In the genomic region with DNA sequence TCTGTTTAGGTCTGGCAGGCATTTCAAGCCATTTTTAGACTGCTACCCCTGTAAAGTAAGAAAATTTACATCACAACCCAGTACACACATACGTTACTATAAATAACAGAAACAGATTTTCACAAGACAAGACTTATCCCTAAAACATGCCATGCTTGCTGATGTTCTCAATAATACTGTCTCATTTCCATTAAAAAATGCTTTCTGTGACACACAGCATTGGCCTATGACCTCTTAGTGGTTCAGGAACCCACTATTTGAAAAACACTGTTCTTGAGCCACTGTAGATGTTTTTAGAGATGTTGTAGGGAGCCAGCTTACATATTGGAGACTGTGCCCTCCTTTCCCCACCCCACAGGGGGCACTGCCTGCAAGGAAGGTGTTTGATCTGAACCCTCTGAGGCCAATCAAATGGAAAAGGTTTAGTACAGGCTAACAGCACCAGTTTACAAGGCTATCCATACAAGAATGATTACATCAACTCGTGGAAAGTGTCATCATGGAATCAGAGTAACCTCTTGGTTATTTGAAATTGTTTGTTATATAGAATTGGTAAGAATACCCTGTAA, we compare ENCODE assay signal across 13 cellular contexts. TPM values are rescaled to one million over a fixed set of nuclear protein-coding genes. Genes with fewer than 3 reads are reported as not detected.
DNase-seq lines count a peak whose midpoint lies in the region; ATAC-seq, FAIRE-seq and TF ChIP-seq lines count a peak whose summit lies in the region.
"Had no signal": no experiment of that assay in that cellular context is flagged by ENCODE, and none has a peak within 500 bp of the region (broad histone marks: within the 10 kb centered on the region; RNA-seq: fewer than 3 reads in every experiment).

No MANE protein-coding gene starts in this region.

- no peak for ATAC-seq in HG03469 (IDR thresholded peaks at IDR 0.05; ENCODE audit: unreplicated experiment)
- ATAC-seq: Right ventricle myocardium inferior had no signal

- H3K27me3 ChIP-seq in Karpas-422 (ENCODE audit: low read length): no peaks in the 10 kb centered on the region
- H3K27me3 ChIP-seq: BLaER1 had no signal

- H3K4me3 ChIP-seq in Karpas-422 (ENCODE audit: low read length): no peak overlapping the region
- H3K4me3 ChIP-seq in cardiac fibroblast (replicated peaks in 1 of 2; ENCODE audit: low read depth in 2 of 2, low read length in 2 of 2): no peak overlapping the region
- H3K4me3 ChIP-seq: BLaER1 had no signal

- DNase-seq in activated CD4-positive, alpha-beta T cell treated with anti-CD3 and anti-CD28 coated beads for 48 hours: peak; percentile 9
- DNase-seq in activated CD4-positive, alpha-beta T cell treated with anti-CD3 and anti-CD28 coated beads, Interleukin-2, amount 50 U/mL, for 4 hours: no peak
- DNase-seq in Karpas-422 (peak; percentile 55), cardiac fibroblast (ENCODE audit: low read depth in 2 of 2) (peak; percentile 10 to 28), nephron progenitor cell (no peak), frontal cortex (ENCODE audit: low spot score in 2 of 2) (no peak), cerebellar cortex (ENCODE audit: low spot score) (no peak)
- DNase-seq: kidney glomerular epithelial cell; stimulated activated naive CD4-positive, alpha-beta T cell had no signal

- H3K9me3 Mint-ChIP-seq in nephron progenitor cell: peaks cover 7% of the 10 kb centered on the region

- no peaks in the 10 kb centered on the region for H3K79me2 ChIP-seq in Karpas-422 (ENCODE audit: low read length)

- no peaks in the 10 kb centered on the region for H3K9me2 ChIP-seq in Karpas-422 (replicated peaks; ENCODE audit: insufficient read depth, low read length)

- no peaks in the 10 kb centered on the region for H3K4me1 ChIP-seq in Karpas-422 (ENCODE audit: low read length)

- peak overlapping the region; percentile 38 for H3K27ac Mint-ChIP-seq in nephron progenitor cell
- H3K27ac Mint-ChIP-seq: dendritic cell treated with granulocyte-macrophage colony-stimulating factor and Interleukin-4, amounts not matched to agents 40 ng/mL and 50 ng/mL, for 4 days had no signal

- no peak overlapping the region for H3K9ac ChIP-seq in Karpas-422 (ENCODE audit: low read length)
- H3K9ac ChIP-seq: BLaER1 had no signal

- no peaks in the 10 kb centered on the region for H3K36me3 ChIP-seq in Karpas-422 (ENCODE audit: insufficient read depth, low read length)

- no peaks in the 10 kb centered on the region; the same call in 1 of the 2 replicates for H3K9me3 ChIP-seq in Karpas-422 (ENCODE audit: low read length)

- H3K27me3 Mint-ChIP-seq in nephron progenitor cell (ENCODE audit: low read depth, poor library complexity): peaks cover 2% of the 10 kb centered on the region
- H3K27me3 Mint-ChIP-seq: dendritic cell treated with granulocyte-macrophage colony-stimulating factor and Interleukin-4, amounts not matched to agents 40 ng/mL and 50 ng/mL, for 4 days had no signal

- FAIRE-seq in frontal cortex (lab: Jason Lieb, UNC): no peak

- no peak overlapping the region for H3K27ac ChIP-seq in Karpas-422 (ENCODE audit: low read length)
- H3K27ac ChIP-seq: BLaER1 had no signal

- no peak overlapping the region for H3K4me3 Mint-ChIP-seq in nephron progenitor cell
- H3K4me3 Mint-ChIP-seq: dendritic cell treated with granulocyte-macrophage colony-stimulating factor and Interleukin-4, amounts not matched to agents 40 ng/mL and 50 ng/mL, for 4 days had no signal

- no peak overlapping the region for H2AFZ ChIP-seq in Karpas-422 (ENCODE audit: low read length)

- peaks cover 50% of the 10 kb centered on the region for H3K36me3 Mint-ChIP-seq in nephron progenitor cell (ENCODE audit: low read depth)

- no peak overlapping the region for H3K4me2 ChIP-seq in Karpas-422 (ENCODE audit: low read depth, low read length, poor library complexity, severe bottlenecking)
- H3K4me2 ChIP-seq: BLaER1 had no signal

- H4K20me1 ChIP-seq in Karpas-422 (ENCODE audit: insufficient read depth, low read depth, low read length): peaks cover 33% of the 10 kb centered on the region; the same call in 1 of the 2 replicates

- H3K4me1 Mint-ChIP-seq in nephron progenitor cell: peaks cover 29% of the 10 kb centered on the region

- TF ChIP-seq CTCF in cardiac fibroblast (IDR thresholded peaks at IDR 0.05; ENCODE audit: low read depth, low read length) (peak; percentile 31), nephron progenitor cell (IDR thresholded peaks at IDR 0.05) (no peak)

RNA-seq across cellular contexts. Expression of gene ZSWIM6, which starts 30.8 kb away (rescaled TPM):
- 1.7 and 4.2 TPM in 2 replicates for total RNA-seq in Karpas-422 (2014; rRNA removed; shearing (Covaris generic); ENCODE audit: low replicate concordance)
- total RNA-seq in frontal cortex: 48.5 TPM

Comparison
In these comparisons a context has a peak if more than half of its experiments do, and no peak if none do; other contexts are left out.
1. DNase-seq: peak in activated CD4-positive, alpha-beta T cell treated with anti-CD3 and anti-CD28 coated beads for 48 hours (single experiment), Karpas-422 (single experiment) and cardiac fibroblast (2 of 2); none in activated CD4-positive, alpha-beta T cell treated with anti-CD3 and anti-CD28 coated beads, Interleukin-2, amount 50 U/mL, for 4 hours (0 of 2), nephron progenitor cell (single experiment), frontal cortex (0 of 2) and cerebellar cortex (single experiment).